ENCODE assay signal across 16 cellular contexts in the genomic region with DNA sequence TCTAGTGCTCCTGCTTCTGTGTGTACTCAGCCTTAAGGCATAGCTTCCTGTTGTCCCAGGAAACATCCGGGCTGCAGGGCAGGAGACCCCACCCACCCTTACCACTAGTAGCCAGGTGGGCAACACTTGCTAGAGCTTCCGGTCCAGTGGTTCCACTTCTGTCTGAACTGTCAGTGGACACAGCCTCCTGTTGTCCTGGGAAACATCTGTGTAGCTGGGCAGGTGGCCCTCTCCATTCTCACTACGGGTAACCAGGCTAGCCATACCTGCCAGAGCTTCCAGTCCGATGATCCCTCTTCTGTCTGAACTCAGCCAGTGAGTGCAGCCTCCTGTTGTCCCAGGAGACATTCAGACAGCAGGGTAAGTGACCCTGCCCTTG.
A peak's percentile ranks its signal among the peaks of the same experiment; 100 is the strongest.
DNase-seq lines count a peak whose midpoint lies in the region; ATAC-seq, FAIRE-seq and TF ChIP-seq lines count a peak whose summit lies in the region.
"Had no signal": no experiment of that assay in that cellular context is flagged by ENCODE, and none has a peak within 500 bp of the region (broad histone marks: within the 10 kb centered on the region; RNA-seq: fewer than 3 reads in every experiment).

No MANE protein-coding gene starts in this region.

- TF ChIP-seq EP300 in esophagus muscularis mucosa (IDR thresholded peaks at IDR 0.05) = no peak

- POLR2A ChIA-PET in CD4-positive, alpha-beta memory T cell (lab: Charles Lee; ENCODE audit: partially characterized antibody) = interaction anchor here (1.1 kb wide), 1 partner anchor 96 kb away, joined by 3 read pairs; no protein-coding TSS in a partner anchor
- POLR2A ChIA-PET in HCT116 (lab: Charles Lee) = interaction anchor here (1.0 kb wide), 1 partner anchor 66 kb away, joined by 3 read pairs; no protein-coding TSS in a partner anchor

- no peak for TF ChIP-seq RAD21 in HCT116 (IDR thresholded peaks at IDR 0.05; ENCODE audit: low read depth)

- H3K4me3 Mint-ChIP-seq in CD4-positive, alpha-beta memory T cell = no peak overlapping the region
- H3K4me3 Mint-ChIP-seq: activated CD4-positive, alpha-beta memory T cell treated with anti-CD3 and anti-CD28 coated beads for 36 hours; activated T-cell treated with anti-CD3 and anti-CD28 coated beads, Interleukin-2, amount 50 U/mL, for 24 hours; brain; T-cell had no signal

- peak overlapping the region; percentile 26 for H3K27ac ChIP-seq in CD4-positive, alpha-beta memory T cell (ENCODE audit: low read depth, low read length)
- H3K27ac ChIP-seq in HCT116 (ENCODE audit: low read depth, low read length) (peak overlapping the region; percentile 51), body of pancreas (no peak overlapping the region), small intestine (ENCODE audit: low read depth in 1 of 2, low read length in 1 of 2) (peak overlapping the region in 1 of 2 donors; percentile 24), esophagus muscularis mucosa (replicated peaks in 1 of 4) (no peak overlapping the region)
- H3K27ac ChIP-seq: coronary artery had no signal

- H3K27ac Mint-ChIP-seq in CD4-positive, alpha-beta memory T cell = peak overlapping the region in 2 of 7 donors; percentile 10 to 75
- H3K27ac Mint-ChIP-seq: activated T-cell treated with anti-CD3 and anti-CD28 coated beads, Interleukin-2, amount 50 U/mL, for 24 hours; brain had no signal

- no peaks in the 10 kb centered on the region for H4K20me1 ChIP-seq in HCT116 (ENCODE audit: insufficient read depth)

- no peaks in the 10 kb centered on the region for H3K9me2 ChIP-seq in HCT116 (ENCODE audit: insufficient read depth)

- DNase-seq in CD4-positive, alpha-beta memory T cell = no peak
- DNase-seq in HCT116 (ENCODE audit: low read depth, low spot score) (no peak), body of pancreas (peak in 3 of 4 donors; percentile 5 to 21 (median 12)), small intestine (peak; percentile 6), left colon (no peak), NCI-H1694 treated with DMSO at 0.1 percent for 48 hours (lab: John Stamatoyannopoulos, UW) (no peak), esophagus muscularis mucosa (ENCODE audit: extremely low spot score) (no peak)
- DNase-seq: activated CD4-positive, alpha-beta memory T cell treated with anti-CD3 and anti-CD28 coated beads for 36 hours; activated T-cell treated with anti-CD3 and anti-CD28 coated beads, Interleukin-2, amount 50 U/mL, for 24 hours; foreskin melanocyte; GF-D8; T-cell had no signal

- 86 to 87% methylated on average over 2 to 4 of the region's 4 CpGs for WGBS in body of pancreas, 2 donors
- WGBS in small intestine, 3 donors = 78 to 89% (median 83%) methylated on average over 4 of the region's 4 CpGs
- 87% methylated on average over 3 of the region's 4 CpGs for WGBS in esophagus muscularis mucosa

- TF ChIP-seq CTCF in HCT116 (IDR thresholded peaks at IDR 0.05 in 2 of 3, conservative IDR thresholded peaks at IDR 0.05 in 1 of 3; ENCODE audit: borderline replicate concordance in 1 of 3, insufficient read depth in 1 of 3, low read depth in 2 of 3, low read length in 2 of 3) (no peak), body of pancreas (IDR thresholded peaks at IDR 0.05) (no peak), esophagus muscularis mucosa (IDR thresholded peaks at IDR 0.05) (no peak)

- H2AFZ ChIP-seq in HCT116 (ENCODE audit: low read depth, low read length, poor library complexity, severe bottlenecking) = no peak overlapping the region

- TF ChIP-seq POLR2A in HCT116 (IDR thresholded peaks at IDR 0.05; ENCODE audit: borderline replicate concordance, extremely low read depth, insufficient read depth, insufficient read length) (no peak), body of pancreas (IDR thresholded peaks at IDR 0.05) (no peak), esophagus muscularis mucosa (IDR thresholded peaks at IDR 0.05; ENCODE audit: low read depth) (no peak)

- H3K4me1 Mint-ChIP-seq in CD4-positive, alpha-beta memory T cell = peaks cover 15 to 34% (median 24%) of the 10 kb centered on the region in 4 donors
- H3K4me1 Mint-ChIP-seq: brain had no signal

- CTCF ChIA-PET in CD4-positive, alpha-beta memory T cell (lab: Charles Lee; ENCODE audit: partially characterized antibody) = no interaction called here
- CTCF ChIA-PET in HCT116 (lab: Charles Lee) = no interaction called here

- peaks cover 0 to 5% (median 0%) of the 10 kb centered on the region in 8 donors for H3K9me3 Mint-ChIP-seq in CD4-positive, alpha-beta memory T cell
- H3K9me3 Mint-ChIP-seq: activated CD4-positive, alpha-beta memory T cell treated with anti-CD3 and anti-CD28 coated beads for 36 hours; activated T-cell treated with anti-CD3 and anti-CD28 coated beads, Interleukin-2, amount 50 U/mL, for 24 hours; T-cell had no signal

- TSS peak; percentile 50 for BruUV-seq in HCT116 (replicated peaks; lab: Mats Ljungman, UMichigan)

- no peaks in the 10 kb centered on the region for H3K36me3 ChIP-seq in CD4-positive, alpha-beta memory T cell (ENCODE audit: insufficient read depth, low read length)
- no peaks in the 10 kb centered on the region for H3K36me3 ChIP-seq in HCT116 (ENCODE audit: control insufficient read depth in 1 of 2, insufficient read depth in 2 of 2, low read length in 2 of 2)
- no peaks in the 10 kb centered on the region for H3K36me3 ChIP-seq in body of pancreas (replicated peaks in 1 of 2; ENCODE audit: insufficient read depth in 1 of 2, low read depth in 2 of 2)
- no peaks in the 10 kb centered on the region for H3K36me3 ChIP-seq in small intestine (ENCODE audit: control insufficient read depth in 2 of 2, insufficient read depth in 2 of 2, low read length in 2 of 2)
- H3K36me3 ChIP-seq in esophagus muscularis mucosa = no peaks in the 10 kb centered on the region

- intact Hi-C loops in CD4-positive, alpha-beta memory T cell (cut with micrococcal nuclease) = no loop called here
- intact Hi-C loops in HCT116 (cut with micrococcal nuclease) (no loop called here), body of pancreas (cut with DNase I) (no loop called here), left colon (cut with DNase I, micrococcal nuclease) (no loop called here), esophagus muscularis mucosa (cut with DNase I) (no loop called here)

- no peak for FAIRE-seq in small intestine (lab: Jason Lieb, UNC)
- FAIRE-seq: D721Med had no signal

- H3K4me2 ChIP-seq in HCT116 (ENCODE audit: low read length) = peak overlapping the region; percentile 50

- H3K27me3 Mint-ChIP-seq in CD4-positive, alpha-beta memory T cell = no peaks in the 10 kb centered on the region
- H3K27me3 Mint-ChIP-seq: activated CD4-positive, alpha-beta memory T cell treated with anti-CD3 and anti-CD28 coated beads for 36 hours; activated T-cell treated with anti-CD3 and anti-CD28 coated beads, Interleukin-2, amount 50 U/mL, for 24 hours; brain; T-cell had no signal

- no peak overlapping the region for H3K4me3 ChIP-seq in CD4-positive, alpha-beta memory T cell (ENCODE audit: low read length in 2 of 2)
- H3K4me3 ChIP-seq in HCT116 (replicated peaks in 1 of 2; ENCODE audit: low read depth in 1 of 2, low read length in 2 of 2) (no peak overlapping the region), body of pancreas (no peak overlapping the region), small intestine (ENCODE audit: low read depth in 1 of 2, low read length in 2 of 2) (no peak overlapping the region), esophagus muscularis mucosa (no peak overlapping the region)
- H3K4me3 ChIP-seq: coronary artery had no signal

- RAD21 ChIA-PET in HCT116 (lab: Charles Lee; ENCODE audit: low non-redundant PET in 1 of 2, low total read pairs in 2 of 2, uncharacterized antibody in 2 of 2, unreplicated experiment in 2 of 2) = no interaction called here

- no peaks in the 10 kb centered on the region for H3K79me2 ChIP-seq in HCT116 (ENCODE audit: insufficient read depth, low read length)

- no peaks in the 10 kb centered on the region for H3K9me3 ChIP-seq in CD4-positive, alpha-beta memory T cell (ENCODE audit: control insufficient read depth in 1 of 2, low read length in 2 of 2)
- H3K9me3 ChIP-seq in HCT116 (ENCODE audit: control insufficient read depth in 1 of 2, insufficient read depth in 1 of 2, low read depth in 1 of 2, low read length in 2 of 2) (no peaks in the 10 kb centered on the region), body of pancreas (no peaks in the 10 kb centered on the region), small intestine (ENCODE audit: control insufficient read depth, low read depth) (no peaks in the 10 kb centered on the region), esophagus muscularis mucosa (no peaks in the 10 kb centered on the region)

- peak; percentile 64 for ATAC-seq in HCT116
- no peak for ATAC-seq in body of pancreas
- no peak for ATAC-seq in left colon
- ATAC-seq: activated naive CD4-positive, alpha-beta T cell treated with anti-CD3 and anti-CD28 coated beads, Interleukin-2, amount 50 U/mL, for 72 hours had no signal

- no peak overlapping the region for H3K9ac ChIP-seq in HCT116 (ENCODE audit: low read length)

- no peaks in the 10 kb centered on the region for H3K36me3 Mint-ChIP-seq in CD4-positive, alpha-beta memory T cell
- H3K36me3 Mint-ChIP-seq: brain, T-cell had no signal

- H3K27me3 ChIP-seq in CD4-positive, alpha-beta memory T cell (ENCODE audit: insufficient read depth, low read length) = no peaks in the 10 kb centered on the region
- H3K27me3 ChIP-seq in HCT116 (ENCODE audit: insufficient read depth, low read length) = no peaks in the 10 kb centered on the region
- H3K27me3 ChIP-seq in body of pancreas = no peaks in the 10 kb centered on the region
- no peaks in the 10 kb centered on the region for H3K27me3 ChIP-seq in small intestine (ENCODE audit: control insufficient read depth in 2 of 2, insufficient read depth in 2 of 2, low read length in 2 of 2)
- no peaks in the 10 kb centered on the region for H3K27me3 ChIP-seq in esophagus muscularis mucosa

- peaks cover 23% of the 10 kb centered on the region for H3K4me1 ChIP-seq in CD4-positive, alpha-beta memory T cell (ENCODE audit: insufficient read depth, low read length)
- H3K4me1 ChIP-seq in HCT116 (ENCODE audit: control insufficient read depth in 1 of 2, insufficient read depth in 2 of 2, low read length in 2 of 2) = peaks cover 29 to 31% of the 10 kb centered on the region in 2 experiments
- H3K4me1 ChIP-seq in body of pancreas = peaks cover 7% of the 10 kb centered on the region
- peaks cover 0 to 6% of the 10 kb centered on the region in 2 donors for H3K4me1 ChIP-seq in small intestine (ENCODE audit: control insufficient read depth in 2 of 2, insufficient read depth in 1 of 2, low read depth in 1 of 2, low read length in 1 of 2)
- peaks cover 0 to 3% (median 0%) of the 10 kb centered on the region in 4 donors for H3K4me1 ChIP-seq in esophagus muscularis mucosa

TF ChIP-seq in HCT116, 20 proteins besides CTCF, POLR2A, EP300 and RAD21 (continues in another document):
- TF ChIP-seq ZFX (IDR thresholded peaks at IDR 0.05) (no peak), SP1 (IDR thresholded peaks at IDR 0.05; ENCODE audit: low read depth) (no peak), EZH2phosphoT487 (IDR thresholded peaks at IDR 0.05; ENCODE audit: borderline replicate concordance) (no peak), EZH2 (IDR thresholded peaks at IDR 0.05) (no peak)

Comparison
In these comparisons a context has a peak if more than half of its experiments do, and no peak if none do; other contexts are left out.
1. DNase-seq: peak in body of pancreas (3 of 4) and small intestine (single experiment); none in CD4-positive, alpha-beta memory T cell (0 of 5), HCT116 (single experiment), left colon (0 of 2), NCI-H1694 treated with DMSO at 0.1 percent for 48 hours (single experiment) and esophagus muscularis mucosa (single experiment).
2. H3K27ac ChIP-seq: peak in CD4-positive, alpha-beta memory T cell (single experiment) and HCT116 (single experiment); none in body of pancreas (0 of 4) and esophagus muscularis mucosa (0 of 4).